Comparison of ENCODE assay signal across 1 cellular context in genomic region chr2:20670315-20671035, GRCh38.
TF ChIP-seq lines count a peak whose summit lies in the region.

No MANE protein-coding gene starts in this region.

TF ChIP-seq in GM23338, 12 proteins besides CTCF, POLR2A, EP300 and RAD21:
- no peak for TF ChIP-seq REST (IDR thresholded peaks at IDR 0.05; ENCODE audit: unreplicated experiment)
- no peak for TF ChIP-seq POLR2AphosphoS5 (IDR thresholded peaks at IDR 0.05; ENCODE audit: low read depth)
- no peak for TF ChIP-seq ETS1 (IDR thresholded peaks at IDR 0.05)
- TF ChIP-seq STAT1 (IDR thresholded peaks at IDR 0.05; ENCODE audit: unreplicated experiment), result no peak
- TF ChIP-seq NANOG (IDR thresholded peaks at IDR 0.05; ENCODE audit: borderline replicate concordance), result no peak
- TF ChIP-seq EZH2phosphoT487 (IDR thresholded peaks at IDR 0.05; ENCODE audit: unreplicated experiment), result peak; percentile 38
- TF ChIP-seq EZH2 (IDR thresholded peaks at IDR 0.05; ENCODE audit: low read depth, unreplicated experiment), result peak; percentile 50
- TF ChIP-seq JUNB (IDR thresholded peaks at IDR 0.05; ENCODE audit: unreplicated experiment), result no peak
- no peak for TF ChIP-seq ZNF114 (CRISPR knock-in tag; IDR thresholded peaks at IDR 0.05)
- TF ChIP-seq ZNF462 (CRISPR knock-in tag; IDR thresholded peaks at IDR 0.05), result no peak
- TF ChIP-seq CREB1 (CRISPR knock-in tag; IDR thresholded peaks at IDR 0.05; ENCODE audit: low read depth), result no peak
- TF ChIP-seq ZNF331 (CRISPR knock-in tag; IDR thresholded peaks at IDR 0.05; ENCODE audit: low read depth), result no peak
